2 cellular contexts compared by ENCODE assay signal in genomic region chr4:20062054-20062453, GRCh38.
TF ChIP-seq lines count a peak whose summit lies in the region.

No MANE protein-coding gene starts in this region.

TF ChIP-seq in IMR-90, 13 proteins besides CTCF, POLR2A, EP300 and RAD21:
- TF ChIP-seq CHD1 (IDR thresholded peaks at IDR 0.05; ENCODE audit: low read depth, low read length) (no peak), SMC3 (IDR thresholded peaks at IDR 0.05; ENCODE audit: low read depth, low read length) (no peak), MAFK (IDR thresholded peaks at IDR 0.05; ENCODE audit: low read depth, low read length) (no peak), ELK1 (IDR thresholded peaks at IDR 0.05; ENCODE audit: borderline replicate concordance, low read depth, low read length) (no peak), FOS (IDR thresholded peaks at IDR 0.05; ENCODE audit: low read depth, low read length) (no peak), RFX5 (IDR thresholded peaks at IDR 0.05; ENCODE audit: low read depth, low read length) (no peak), MAZ (IDR thresholded peaks at IDR 0.05; ENCODE audit: borderline replicate concordance, low read depth, low read length) (no peak), NFE2L2 (IDR thresholded peaks at IDR 0.05; ENCODE audit: low read depth, low read length) (no peak), MXI1 (IDR thresholded peaks at IDR 0.05; ENCODE audit: borderline replicate concordance, low read depth, low read length) (no peak), USF2 (IDR thresholded peaks at IDR 0.05; ENCODE audit: low read depth, low read length) (no peak), RCOR1 (IDR thresholded peaks at IDR 0.05; ENCODE audit: insufficient replicate concordance, low read length) (no peak)

TF ChIP-seq in endothelial cell of umbilical vein, 7 proteins besides CTCF, POLR2A, EP300 and RAD21:
- no peak for TF ChIP-seq MAX (IDR thresholded peaks at IDR 0.05; ENCODE audit: insufficient read depth, insufficient read length)
- TF ChIP-seq MYC (IDR thresholded peaks at IDR 0.05; ENCODE audit: low read depth, low read length) = no peak
- no peak for TF ChIP-seq POLR2AphosphoS5 (IDR thresholded peaks at IDR 0.05; ENCODE audit: insufficient read depth, low read depth, low read length)
